Comparison of ENCODE assay signal across 8 cellular contexts in genomic region chr10:34854147-34854601, GRCh38. TPM values are rescaled to one million over a fixed set of nuclear protein-coding genes. Genes with fewer than 3 reads are reported as not detected.
A peak's percentile ranks its signal among the peaks of the same experiment; 100 is the strongest.
DNase-seq lines count a peak whose midpoint lies in the region; ATAC-seq and TF ChIP-seq lines count a peak whose summit lies in the region.

No MANE protein-coding gene starts in this region.

- no peak overlapping the region for H3K27ac ChIP-seq in coronary artery

- peak overlapping the region; percentile 70; the same call in 1 of the 2 replicates for H2AFZ ChIP-seq in Loucy (ENCODE audit: low read length)

- DNase-seq in AG08395 (ENCODE audit: low spot score) (peak; percentile 49), cardiac fibroblast (ENCODE audit: low read depth in 2 of 2) (peak; percentile 77 to 78), lung microvascular endothelial cell (ENCODE audit: low read depth in 2 of 2) (peak; percentile 58 to 74), coronary artery (ENCODE audit: low spot score) (no peak), omental fat pad (ENCODE audit: low spot score) (no peak)

- TF ChIP-seq CTCF in Loucy (conservative IDR thresholded peaks at IDR 0.05; ENCODE audit: low read length) (no peak), cardiac fibroblast (IDR thresholded peaks at IDR 0.05; ENCODE audit: low read depth, low read length) (no peak), coronary artery (IDR thresholded peaks at IDR 0.05) (no peak), omental fat pad (IDR thresholded peaks at IDR 0.05) (no peak)

- H3K27me3 ChIP-seq in Loucy (ENCODE audit: insufficient read depth, low read length, poor library complexity, severe bottlenecking) = no peaks in the 10 kb centered on the region

- H3K9me3 ChIP-seq in Loucy (ENCODE audit: insufficient read depth, low read depth, low read length) = no peaks in the 10 kb centered on the region

- no peak overlapping the region for H3K4me2 ChIP-seq in Loucy (ENCODE audit: low read depth, low read length, poor library complexity, severe bottlenecking)

- H3K9me2 ChIP-seq in Loucy (replicated peaks; ENCODE audit: low read depth, low read length) = no peaks in the 10 kb centered on the region

- no peaks in the 10 kb centered on the region for H3F3A ChIP-seq in Loucy (ENCODE audit: low read depth)

- no peaks in the 10 kb centered on the region for H4K20me1 ChIP-seq in Loucy (ENCODE audit: insufficient read depth, low read length, poor library complexity, severe bottlenecking)

- no peak overlapping the region for H3K9ac ChIP-seq in Loucy (ENCODE audit: low read depth, low read length, poor library complexity, severe bottlenecking)

- H3K79me2 ChIP-seq in Loucy (ENCODE audit: insufficient read depth, low read length) = no peaks in the 10 kb centered on the region

- no peak for ATAC-seq in HG02610 (IDR thresholded peaks at IDR 0.05; ENCODE audit: unreplicated experiment)
- no peak for ATAC-seq in HG03342 (IDR thresholded peaks at IDR 0.05; ENCODE audit: unreplicated experiment)
- no peak for ATAC-seq in omental fat pad (ENCODE audit: low FRiP score)

- H3K4me3 ChIP-seq in Loucy (ENCODE audit: low read length, poor library complexity, severe bottlenecking) (no peak overlapping the region), cardiac fibroblast (replicated peaks in 1 of 2; ENCODE audit: low read depth in 2 of 2, low read length in 2 of 2) (peak overlapping the region in 1 of 2 donors; percentile 14), coronary artery (no peak overlapping the region)

- no peaks in the 10 kb centered on the region for H3K4me1 ChIP-seq in Loucy (ENCODE audit: insufficient read depth, low read length, poor library complexity, severe bottlenecking)

- H3K36me3 ChIP-seq in Loucy (ENCODE audit: insufficient read depth, low read length) = no peaks in the 10 kb centered on the region

RNA-seq across cellular contexts. Expression of gene PARD3, which starts 39.1 kb away (rescaled TPM):
- total RNA-seq in lung microvascular endothelial cell (23.1 and 29.4 TPM in 2 replicates), omental fat pad (10 to 100 TPM; 30.9 to 54.6 (median 40.0) TPM)

Comparison
In these comparisons a context has a peak if more than half of its experiments do, and no peak if none do; other contexts are left out.
1. DNase-seq: peak in AG08395 (single experiment), cardiac fibroblast (2 of 2) and lung microvascular endothelial cell (2 of 2); none in coronary artery (single experiment) and omental fat pad (single experiment).